ENCODE assay signal across 10 cellular contexts in genomic region chr4:1715002-1715761, GRCh38. TPM values are rescaled to one million over a fixed set of nuclear protein-coding genes. Genes with fewer than 3 reads are reported as not detected.
DNase-seq lines count a peak whose midpoint lies in the region; ATAC-seq and TF ChIP-seq lines count a peak whose summit lies in the region.
"Had no signal": no experiment of that assay in that cellular context is flagged by ENCODE, and none has a peak within 500 bp of the region (broad histone marks: within the 10 kb centered on the region; RNA-seq: fewer than 3 reads in every experiment).

No MANE protein-coding gene starts in this region.

- H3K27ac ChIP-seq in HCT116 (ENCODE audit: low read depth, low read length), result peak overlapping the region; percentile 30

- no peak for ATAC-seq in HCT116
- ATAC-seq in activated CD8-positive, alpha-beta T cell treated with anti-CD3 and anti-CD28 coated beads for 36 hours, result no peak
- no peak for ATAC-seq in GM18502 (IDR thresholded peaks at IDR 0.05; ENCODE audit: poor library complexity, unreplicated experiment)

- no peaks in the 10 kb centered on the region for H3K9me3 ChIP-seq in HCT116 (ENCODE audit: control insufficient read depth in 1 of 2, insufficient read depth in 1 of 2, low read depth in 1 of 2, low read length in 2 of 2)
- H3K9me3 ChIP-seq: sigmoid colon, suprapubic skin had no signal

- CTCF ChIA-PET in HCT116 (lab: Charles Lee), result interaction anchor here (1.6 kb wide), 1 partner anchor 14 kb away, joined by 4 read pairs; no protein-coding TSS in a partner anchor
- CTCF ChIA-PET in activated CD8-positive, alpha-beta T cell treated with anti-CD3 and anti-CD28 coated beads for 36 hours (lab: Charles Lee), result interaction anchor here (0.5 to 2.1 kb wide), 2 partner anchors 22 to 26 kb away, joined by 5 to 10 read pairs; no protein-coding TSS in a partner anchor

- H3K4me3 ChIP-seq in HCT116 (replicated peaks in 1 of 2; ENCODE audit: low read depth in 1 of 2, low read length in 2 of 2), result no peak overlapping the region
- H3K4me3 ChIP-seq: sigmoid colon, suprapubic skin had no signal

- peaks cover 9% of the 10 kb centered on the region; the same call in 1 of the 2 replicates for H4K20me1 ChIP-seq in HCT116 (ENCODE audit: insufficient read depth)

- RAD21 ChIA-PET in HCT116 (lab: Charles Lee; ENCODE audit: low non-redundant PET in 1 of 2, low total read pairs in 2 of 2, uncharacterized antibody in 2 of 2, unreplicated experiment in 2 of 2), result no interaction called here

- BruUV-seq in HCT116 (replicated peaks; lab: Mats Ljungman, UMichigan), result no TSS peak

- H3K27me3 Mint-ChIP-seq in activated CD8-positive, alpha-beta T cell treated with anti-CD3 and anti-CD28 coated beads for 36 hours, result no peaks in the 10 kb centered on the region
- H3K27me3 Mint-ChIP-seq in neural crest cell (ENCODE audit: low read depth), result no peaks in the 10 kb centered on the region

- no peak overlapping the region for H2AFZ ChIP-seq in HCT116 (ENCODE audit: low read depth, low read length, poor library complexity, severe bottlenecking)

- no peaks in the 10 kb centered on the region for H3K27me3 ChIP-seq in HCT116 (ENCODE audit: insufficient read depth, low read length)
- H3K27me3 ChIP-seq: sigmoid colon, suprapubic skin had no signal

- peak overlapping the region; percentile 100 for H3K27ac Mint-ChIP-seq in activated CD8-positive, alpha-beta T cell treated with anti-CD3 and anti-CD28 coated beads for 36 hours
- H3K27ac Mint-ChIP-seq in neural crest cell (ENCODE audit: unreplicated experiment), result no peak overlapping the region

- H3K36me3 Mint-ChIP-seq in activated CD8-positive, alpha-beta T cell treated with anti-CD3 and anti-CD28 coated beads for 36 hours (ENCODE audit: low read depth), result peaks cover 52% of the 10 kb centered on the region
- peaks cover 3% of the 10 kb centered on the region for H3K36me3 Mint-ChIP-seq in neural crest cell (ENCODE audit: low read depth)

- H3K4me1 Mint-ChIP-seq in activated CD8-positive, alpha-beta T cell treated with anti-CD3 and anti-CD28 coated beads for 36 hours (ENCODE audit: low read depth), result peaks cover 43% of the 10 kb centered on the region
- H3K4me1 Mint-ChIP-seq in neural crest cell, result peaks cover 42% of the 10 kb centered on the region

- peak overlapping the region; percentile 92 for H3K4me3 Mint-ChIP-seq in activated CD8-positive, alpha-beta T cell treated with anti-CD3 and anti-CD28 coated beads for 36 hours
- peak overlapping the region; percentile 91 for H3K4me3 Mint-ChIP-seq in neural crest cell

- no peaks in the 10 kb centered on the region for H3K9me3 Mint-ChIP-seq in activated CD8-positive, alpha-beta T cell treated with anti-CD3 and anti-CD28 coated beads for 36 hours
- no peaks in the 10 kb centered on the region for H3K9me3 Mint-ChIP-seq in neural crest cell

- no peaks in the 10 kb centered on the region for H3K9me2 ChIP-seq in HCT116 (ENCODE audit: insufficient read depth)

- intact Hi-C loops in HCT116 (cut with micrococcal nuclease), result no loop called here
- intact Hi-C loops in activated CD8-positive, alpha-beta T cell treated with anti-CD3 and anti-CD28 coated beads for 36 hours (cut with micrococcal nuclease), result no loop called here

- H3K36me3 ChIP-seq in HCT116 (ENCODE audit: control insufficient read depth in 1 of 2, insufficient read depth in 2 of 2, low read length in 2 of 2), result peaks cover 0 to 2% of the 10 kb centered on the region in 2 experiments; a peak in 2 of 4 replicates

- POLR2A ChIA-PET in HCT116 (lab: Charles Lee), result no interaction called here
- POLR2A ChIA-PET in activated CD8-positive, alpha-beta T cell treated with anti-CD3 and anti-CD28 coated beads for 36 hours (lab: Charles Lee), result interaction anchor here (8.3 to 9.5 kb wide), 2 partner anchors 8 to 23 kb away, joined by 76 to 190 read pairs; partner anchors contain the start of genes TACC3 and TMEM129

- no peak for TF ChIP-seq RAD21 in HCT116 (IDR thresholded peaks at IDR 0.05; ENCODE audit: low read depth)

- peaks cover 84% of the 10 kb centered on the region for H3K79me2 ChIP-seq in HCT116 (ENCODE audit: insufficient read depth, low read length)

- DNase-seq in GF-D8 (lab: John Stamatoyannopoulos, UW) (peak; percentile 79), HCT116 (ENCODE audit: low read depth, low spot score) (no peak), neural crest cell (ENCODE audit: low read depth, low spot score) (no peak), NCI-H2081 treated with DMSO at 0.1 percent for 48 hours (lab: John Stamatoyannopoulos, UW) (no peak), 8988T (no peak)
- DNase-seq in activated CD8-positive, alpha-beta T cell treated with anti-CD3 and anti-CD28 coated beads for 36 hours, result no peak
- DNase-seq: NCI-H1048, sigmoid colon had no signal

- TF ChIP-seq CTCF in HCT116 (IDR thresholded peaks at IDR 0.05 in 2 of 3, conservative IDR thresholded peaks at IDR 0.05 in 1 of 3; ENCODE audit: borderline replicate concordance in 1 of 3, insufficient read depth in 1 of 3, low read depth in 2 of 3, low read length in 2 of 3) (no peak), neural crest cell (conservative IDR thresholded peaks at IDR 0.05) (no peak)
- TF ChIP-seq CTCF in activated CD8-positive, alpha-beta T cell treated with anti-CD3 and anti-CD28 coated beads for 36 hours (IDR thresholded peaks at IDR 0.05), result no peak

- no peak overlapping the region for H3K4me2 ChIP-seq in HCT116 (ENCODE audit: low read length)

- no peak for TF ChIP-seq POLR2A in HCT116 (IDR thresholded peaks at IDR 0.05; ENCODE audit: borderline replicate concordance, extremely low read depth, insufficient read depth, insufficient read length)

- no peak overlapping the region for H3K9ac ChIP-seq in HCT116 (ENCODE audit: low read length)

- peaks cover 11 to 38% of the 10 kb centered on the region in 2 experiments; a peak in 3 of 4 replicates for H3K4me1 ChIP-seq in HCT116 (ENCODE audit: control insufficient read depth in 1 of 2, insufficient read depth in 2 of 2, low read length in 2 of 2)

TF ChIP-seq in HCT116, 20 proteins besides CTCF, POLR2A, EP300 and RAD21:
- TF ChIP-seq ZNF274 (IDR thresholded peaks at IDR 0.05; ENCODE audit: low read depth, low read length) (no peak), POLR2AphosphoS5 (IDR thresholded peaks at IDR 0.05; ENCODE audit: low read depth, low read length) (0 out of 2 replicates have a peak, but pooled peaks have one; percentile 16)

RNA-seq across cellular contexts. Expression of gene SLBP, which starts 3.1 kb away (rescaled TPM):
- 101 TPM for total RNA-seq in HCT116 (2021; ENCODE audit: unreplicated experiment)
- polyA plus RNA-seq in HCT116 (2012), result 37.5 and 49.0 TPM in 2 replicates
- total RNA-seq in activated CD8-positive, alpha-beta T cell treated with anti-CD3 and anti-CD28 coated beads for 36 hours, result 100 to 1,000 TPM; 115 to 117 TPM
- total RNA-seq in neural crest cell, result 60.2 and 64.8 TPM in 2 replicates

RNA-seq across cellular contexts. Expression of gene TMEM129, which starts 5.9 kb away (rescaled TPM):
- total RNA-seq in HCT116 (2021; ENCODE audit: unreplicated experiment) (29.4 TPM), neural crest cell (36.6 and 37.4 TPM in 2 replicates)
- 24.9 and 26.5 TPM in 2 replicates for polyA plus RNA-seq in HCT116 (2012)
- 10 to 100 TPM; 17.8 to 18.2 TPM for total RNA-seq in activated CD8-positive, alpha-beta T cell treated with anti-CD3 and anti-CD28 coated beads for 36 hours

RNA-seq across cellular contexts. Expression of gene TACC3, which starts 6.1 kb away (rescaled TPM):
- total RNA-seq in HCT116 (2021; ENCODE audit: unreplicated experiment), result 106 TPM
- 99.5 and 103 TPM in 2 replicates for polyA plus RNA-seq in HCT116 (2012)
- 100 to 1,000 TPM; 190 to 200 TPM for total RNA-seq in activated CD8-positive, alpha-beta T cell treated with anti-CD3 and anti-CD28 coated beads for 36 hours
- total RNA-seq in neural crest cell, result 159 and 165 TPM in 2 replicates

RNA-seq across cellular contexts. Expression of gene FAM53A, which starts 31.1 kb away (rescaled TPM):
- 1.1 TPM for total RNA-seq in HCT116 (2021; ENCODE audit: unreplicated experiment)
- polyA plus RNA-seq in HCT116 (2012), result 0.79 and 1.4 TPM in 2 replicates
- total RNA-seq in activated CD8-positive, alpha-beta T cell treated with anti-CD3 and anti-CD28 coated beads for 36 hours, result 1 to 10 TPM; 1.2 to 1.8 TPM
- 3.6 and 4.3 TPM in 2 replicates for total RNA-seq in neural crest cell
